Comparison of ENCODE assay signal across 31 cellular contexts in genomic region chr18:76388891-76389423, GRCh38.
DNase-seq lines count a peak whose midpoint lies in the region; ATAC-seq and TF ChIP-seq lines count a peak whose summit lies in the region.
"Had no signal": no experiment of that assay in that cellular context is flagged by ENCODE, and none has a peak within 500 bp of the region (broad histone marks: within the 10 kb centered on the region; RNA-seq: fewer than 3 reads in every experiment).

No MANE protein-coding gene starts in this region.

- in situ Hi-C loops in IMR-90 (cut with MboI; ENCODE audit: low sequenced_read_pairs) (no loop called here), gastrocnemius medialis (cut with MboI; ENCODE audit: low sequenced_read_pairs in 4 of 4) (no loop called here)

- H3K27me3 ChIP-seq in IMR-90 (ENCODE audit: control insufficient read depth, insufficient read depth, low read length) (no peaks in the 10 kb centered on the region), gastrocnemius medialis (no peaks in the 10 kb centered on the region)
- H3K27me3 ChIP-seq: BLaER1, esophagus squamous epithelium, MG63, SJSA1, tibial artery had no signal

- H3K18ac ChIP-seq in IMR-90 (ENCODE audit: low read depth, low read length) = no peak overlapping the region

- no peak overlapping the region for H2AFZ ChIP-seq in IMR-90 (replicated peaks; ENCODE audit: low read length, poor library complexity)
- H2AFZ ChIP-seq: parathyroid adenoma had no signal

- no peak overlapping the region for H3K23ac ChIP-seq in IMR-90 (ENCODE audit: low read depth, low read length)

- peaks cover 18% of the 10 kb centered on the region for H3K4me1 ChIP-seq in IMR-90 (ENCODE audit: control insufficient read depth, insufficient read depth, low read length)
- peaks cover 24 to 26% of the 10 kb centered on the region in 2 donors for H3K4me1 ChIP-seq in gastrocnemius medialis
- H3K4me1 ChIP-seq: parathyroid adenoma, SJSA1 had no signal

- H4K20me1 ChIP-seq in IMR-90 (ENCODE audit: insufficient read depth, low read length) = peaks cover 80% of the 10 kb centered on the region

- H3K9me1 ChIP-seq in IMR-90 (ENCODE audit: insufficient read depth, low read length) = peaks cover 41% of the 10 kb centered on the region

- no peak for TF ChIP-seq POLR2A in IMR-90 (IDR thresholded peaks at IDR 0.05; ENCODE audit: low read depth, low read length)
- TF ChIP-seq POLR2A in gastrocnemius medialis (IDR thresholded peaks at IDR 0.05) = no peak

- TF ChIP-seq RAD21 in IMR-90 (IDR thresholded peaks at IDR 0.05; ENCODE audit: low read length) = no peak

- H3K27ac ChIP-seq in IMR-90 (ENCODE audit: insufficient read depth, low read length) = no peak overlapping the region
- no peak overlapping the region for H3K27ac ChIP-seq in gastrocnemius medialis
- H3K27ac ChIP-seq: BLaER1, left ventricle myocardium inferior, parathyroid adenoma, SJSA1, tibial artery had no signal

- H3K14ac ChIP-seq in IMR-90 (replicated peaks; ENCODE audit: low read depth, low read length) = no peak overlapping the region

- peaks cover 3% of the 10 kb centered on the region; the same call in 1 of the 2 replicates for H3K36me3 ChIP-seq in IMR-90 (ENCODE audit: control insufficient read depth, insufficient read depth, low read length)
- H3K36me3 ChIP-seq in gastrocnemius medialis = no peaks in the 10 kb centered on the region
- H3K36me3 ChIP-seq: left ventricle myocardium inferior, MG63, tibial artery had no signal

- no peak overlapping the region for H3K56ac ChIP-seq in IMR-90 (ENCODE audit: extremely low read depth, insufficient read depth, low read length)

- no peak overlapping the region for H4K91ac ChIP-seq in IMR-90 (ENCODE audit: insufficient read depth, low read depth, low read length)

- dilution Hi-C loops in IMR-90 (cut with HindIII; ENCODE audit: low sequenced_read_pairs, unreplicated experiment) = no loop called here

- peaks cover 46 to 84% of the 10 kb centered on the region in 2 experiments for H3K79me1 ChIP-seq in IMR-90 (ENCODE audit: low read depth in 1 of 2, low read length in 2 of 2)

- no peak overlapping the region for H2BK15ac ChIP-seq in IMR-90 (ENCODE audit: low read depth, low read length)

- no peak overlapping the region for H3K4ac ChIP-seq in IMR-90 (ENCODE audit: low read depth, low read length)

- no TSS peak for BruUV-seq in IMR-90 (replicated peaks; lab: Mats Ljungman, UMichigan)

- no peak overlapping the region for H2BK120ac ChIP-seq in IMR-90 (ENCODE audit: low read depth, low read length)

- DNase-seq in AG08396 (ENCODE audit: low spot score) (peak; percentile 46), IMR-90 (peak; percentile 43), mesenteric fat pad (ENCODE audit: low spot score) (peak; percentile 67), gastrocnemius medialis (no peak), GDM1 (lab: John Stamatoyannopoulos, UW) (no peak), AG20443 (ENCODE audit: low spot score) (no peak)
- no peak for DNase-seq in stimulated activated naive CD4-positive, alpha-beta T cell (lab: John Stamatoyannopoulos, UW)
- DNase-seq: ACHN; activated CD4-positive, alpha-beta T cell treated with anti-CD3 and anti-CD28 coated beads, Interleukin-2, amount 50 U/mL, for 48 hours; activated CD4-positive, CD25-positive, alpha-beta regulatory T cell; activated gamma-delta T cell; activated naive CD8-positive, alpha-beta T cell treated with anti-CD3 and anti-CD28 coated beads, Interleukin-2, amount 10 ng/mL, durations not matched to agents 7 days and 5 days; central memory CD4-positive, alpha-beta T cell; DMS79 treated with DMSO at 0.1 percent for 48 hours; esophagus squamous epithelium; H9; hypothalamus; KBM-7; left ventricle myocardium inferior; MG63; midbrain; naive thymus-derived CD4-positive, alpha-beta T cell; NCI-H1417 treated with DMSO at 0.1 percent for 48 hours; NCI-H748 treated with DMSO at 0.1 percent for 48 hours; stimulated activated naive CD8-positive, alpha-beta T cell treated with anti-CD3 and anti-CD28 coated beads, Interleukin-15, Interleukin-2, amounts not matched to agents 100 U/mL and 50 U/mL, for 24 hours; T-cell had no signal

- intact Hi-C loops in IMR-90 (cut with micrococcal nuclease) = no loop called here
- intact Hi-C loops in gastrocnemius medialis (cut with DNase I; ENCODE audit: low total_unique reads) = no loop called here

- H2AK5ac ChIP-seq in IMR-90 (ENCODE audit: low read depth, low read length) = no peak overlapping the region

- 90% methylated on average over 6 of the region's 9 CpGs; no CpG with 5 or more reads in 1 of the 2 experiments for WGBS in IMR-90 (ENCODE audit: extremely low coverage in 2 of 2, insufficient read length in 1 of 2), 2 experiments

- no peak overlapping the region; the same call in 1 of the 2 replicates for H3K4me2 ChIP-seq in IMR-90 (ENCODE audit: low read depth, low read length)

- H2BK5ac ChIP-seq in IMR-90 (ENCODE audit: low read depth, low read length, poor library complexity, severe bottlenecking) = no peak overlapping the region

- POLR2A ChIA-PET in IMR-90 (lab: Charles Lee; ENCODE audit: unreplicated experiment) = no interaction called here

- CTCF ChIA-PET in IMR-90 (lab: Yijun Ruan, JAX) = interaction anchor here (0.6 to 0.7 kb wide), 3 partner anchors 202 to 797 kb away, joined by 3 to 5 read pairs (median 3); no protein-coding TSS in a partner anchor

- no peaks in the 10 kb centered on the region for H3K9me3 ChIP-seq in IMR-90 (ENCODE audit: control insufficient read depth, insufficient read depth, low read length)
- no peaks in the 10 kb centered on the region for H3K9me3 ChIP-seq in gastrocnemius medialis
- H3K9me3 ChIP-seq: esophagus squamous epithelium, left ventricle myocardium inferior, MG63, SJSA1 had no signal

- ATAC-seq in IMR-90 (ENCODE audit: low read depth) (peak; percentile 80), gastrocnemius medialis (peak; percentile 26 to 41), HG03439 (IDR thresholded peaks at IDR 0.05; ENCODE audit: unreplicated experiment) (no peak)
- ATAC-seq: naive thymus-derived CD4-positive, alpha-beta T cell; stimulated activated naive CD8-positive, alpha-beta T cell treated with anti-CD3 and anti-CD28 coated beads, Interleukin-15, Interleukin-2, amounts not matched to agents 100 U/mL and 50 U/mL, for 24 hours; T-cell had no signal

- no peak overlapping the region for H2BK20ac ChIP-seq in IMR-90 (ENCODE audit: low read depth, low read length)

- no peak overlapping the region for H4K8ac ChIP-seq in IMR-90 (ENCODE audit: low read depth in 2 of 2, low read length in 2 of 2)

- H3K4me3 ChIP-seq in IMR-90 (ENCODE audit: insufficient read depth, low read depth, low read length) = no peak overlapping the region
- H3K4me3 ChIP-seq in gastrocnemius medialis = no peak overlapping the region
- H3K4me3 ChIP-seq: BLaER1, esophagus squamous epithelium, left ventricle myocardium inferior, MG63, SJSA1, tibial artery had no signal

- no peak overlapping the region for H2AK9ac ChIP-seq in IMR-90 (replicated peaks; ENCODE audit: low read depth, low read length, poor library complexity)

- H4K5ac ChIP-seq in IMR-90 (ENCODE audit: low read depth, low read length) = no peak overlapping the region

- H3K9ac ChIP-seq in IMR-90 (ENCODE audit: low read depth, low read length) = no peak overlapping the region
- H3K9ac ChIP-seq: BLaER1, parathyroid adenoma had no signal

- TF ChIP-seq CTCF in IMR-90 (conservative IDR thresholded peaks at IDR 0.05; ENCODE audit: low read depth, low read length) (no peak), gastrocnemius medialis (IDR thresholded peaks at IDR 0.05 in 4 of 5, conservative IDR thresholded peaks at IDR 0.05 in 1 of 5) (no peak)

TF ChIP-seq in IMR-90, 13 proteins besides CTCF, POLR2A, EP300 and RAD21:
- no peak for TF ChIP-seq SMC3 (IDR thresholded peaks at IDR 0.05; ENCODE audit: low read depth, low read length)
- TF ChIP-seq USF2 (IDR thresholded peaks at IDR 0.05; ENCODE audit: low read depth, low read length) = no peak
- no peak for TF ChIP-seq MAFK (IDR thresholded peaks at IDR 0.05; ENCODE audit: low read depth, low read length)
- TF ChIP-seq FOS (IDR thresholded peaks at IDR 0.05; ENCODE audit: low read depth, low read length) = no peak
- TF ChIP-seq CHD1 (IDR thresholded peaks at IDR 0.05; ENCODE audit: low read depth, low read length) = no peak
- no peak for TF ChIP-seq NFE2L2 (IDR thresholded peaks at IDR 0.05; ENCODE audit: low read depth, low read length)
- TF ChIP-seq ELK1 (IDR thresholded peaks at IDR 0.05; ENCODE audit: borderline replicate concordance, low read depth, low read length) = no peak
- no peak for TF ChIP-seq RFX5 (IDR thresholded peaks at IDR 0.05; ENCODE audit: low read depth, low read length)
- TF ChIP-seq BHLHE40 (IDR thresholded peaks at IDR 0.05; ENCODE audit: low read depth, low read length) = no peak
- no peak for TF ChIP-seq MXI1 (IDR thresholded peaks at IDR 0.05; ENCODE audit: borderline replicate concordance, low read depth, low read length)
- no peak for TF ChIP-seq MAZ (IDR thresholded peaks at IDR 0.05; ENCODE audit: borderline replicate concordance, low read depth, low read length)

Comparison
In these comparisons a context has a peak if more than half of its experiments do, and no peak if none do; other contexts are left out.
1. DNase-seq: peak in AG08396 (single experiment), IMR-90 (single experiment) and mesenteric fat pad (single experiment); none in gastrocnemius medialis (0 of 2), GDM1 (single experiment), stimulated activated naive CD4-positive, alpha-beta T cell (0 of 6) and AG20443 (single experiment).